In the genomic region with DNA sequence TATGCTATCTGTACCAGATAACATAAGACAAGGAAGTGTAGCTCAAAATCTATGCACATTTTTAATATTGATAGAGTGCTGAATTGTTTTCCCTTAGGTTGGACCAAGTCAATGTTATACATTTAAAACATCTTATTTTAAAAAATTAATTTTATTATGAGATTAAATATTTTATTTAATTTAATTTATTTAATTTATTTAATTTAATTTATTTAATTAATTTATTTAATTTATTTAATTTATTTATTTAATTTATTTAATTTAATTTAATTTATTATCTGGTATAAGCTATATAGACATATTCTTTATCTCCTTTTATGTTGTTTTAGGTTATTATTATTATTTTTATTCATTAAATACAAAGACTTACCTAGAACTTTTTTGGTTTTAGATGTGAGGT, we compare ENCODE assay signal across 31 cellular contexts.
"Had no signal": no experiment of that assay in that cellular context is flagged by ENCODE, and none has a peak within 500 bp of the region (broad histone marks: within the 10 kb centered on the region; RNA-seq: fewer than 3 reads in every experiment).

No MANE protein-coding gene starts in this region.

- H3K4me1 Mint-ChIP-seq: activated CD4-positive, alpha-beta memory T cell treated with anti-CD3 and anti-CD28 coated beads, Interleukin-2, amount 10 ng/mL, durations not matched to agents 7 days and 5 days; activated CD4-positive, alpha-beta T cell treated with anti-CD3 and anti-CD28 coated beads, Interleukin-2, amount 10 ng/mL, durations not matched to agents 7 days and 5 days; activated T-helper 17 cell treated with anti-CD3 and anti-CD28 coated beads, Interleukin-2, amount 50 U/mL, for 72 hours; central memory CD8-positive, alpha-beta T cell; T-helper 17 cell had no signal

- H2AFZ ChIP-seq: hepatocyte had no signal

- FAIRE-seq: astrocyte, bronchial epithelial cell had no signal

- H3K4me3 ChIP-seq: gastrocnemius medialis, heart right ventricle, hepatocyte had no signal

- DNase-seq: activated CD4-positive, alpha-beta memory T cell treated with anti-CD3 and anti-CD28 coated beads, Interleukin-2, amount 10 ng/mL, durations not matched to agents 7 days and 5 days; activated CD4-positive, alpha-beta T cell treated with anti-CD3 and anti-CD28 coated beads for 1 hour; activated CD4-positive, alpha-beta T cell treated with anti-CD3 and anti-CD28 coated beads for 4 hours; activated CD4-positive, alpha-beta T cell treated with anti-CD3 and anti-CD28 coated beads, Interleukin-2, amount 10 ng/mL, durations not matched to agents 7 days and 5 days; activated CD4-positive, alpha-beta T cell treated with anti-CD3 and anti-CD28 coated beads, Interleukin-2, amount 50 U/mL, for 4 hours; activated CD8-positive, alpha-beta memory T cell treated with anti-CD3 and anti-CD28 coated beads for 24 hours; activated effector memory CD4-positive, alpha-beta T cell treated with Interleukin-2 at 50 U/mL for 16 hours; activated gamma-delta T cell treated with Interleukin-2 at 50 U/mL for 16 hours; activated naive CD4-positive, alpha-beta T cell treated with anti-CD3 and anti-CD28 coated beads, Interleukin-2, amount 50 U/mL, for 16 hours; activated naive CD4-positive, alpha-beta T cell treated with Interleukin-2 at 50 U/mL for 16 hours; activated T-cell treated with anti-CD3 and anti-CD28 coated beads, Interleukin-2, amount 50 U/mL, for 4 hours; amniotic stem cell; anterior cingulate cortex; brain microvascular endothelial cell; cortex of kidney; effector CD8-positive, alpha-beta T cell; foreskin fibroblast; gastrocnemius medialis; glutamatergic neuron; heart right ventricle; T-helper 1 cell; T-helper 17 cell; T1000 had no signal

- H3K36me3 ChIP-seq: brain microvascular endothelial cell, gastrocnemius medialis, heart right ventricle had no signal

- H3K4me3 Mint-ChIP-seq: activated CD4-positive, alpha-beta memory T cell treated with anti-CD3 and anti-CD28 coated beads, Interleukin-2, amount 10 ng/mL, durations not matched to agents 7 days and 5 days; activated CD4-positive, alpha-beta T cell treated with anti-CD3 and anti-CD28 coated beads, Interleukin-2, amount 10 ng/mL, durations not matched to agents 7 days and 5 days; activated naive CD8-positive, alpha-beta T cell; activated T-cell treated with anti-CD3 and anti-CD28 coated beads, Interleukin-2, amount 50 U/mL, for 4 hours; activated T-helper 17 cell treated with anti-CD3 and anti-CD28 coated beads, Interleukin-2, amount 50 U/mL, for 72 hours; central memory CD8-positive, alpha-beta T cell; T-helper 17 cell; T-helper 2 cell treated with Interferon-gamma antibody and Interleukin-4, amounts not matched to agents 5 μg/mL and 100 μg/mL, for 36 hours had no signal

- H3K27me3 ChIP-seq: brain microvascular endothelial cell, gastrocnemius medialis, heart right ventricle, hepatocyte had no signal

- H3K27ac Mint-ChIP-seq: activated CD4-positive, alpha-beta memory T cell treated with anti-CD3 and anti-CD28 coated beads, Interleukin-2, amount 10 ng/mL, durations not matched to agents 7 days and 5 days; activated CD4-positive, alpha-beta T cell treated with anti-CD3 and anti-CD28 coated beads, Interleukin-2, amount 10 ng/mL, durations not matched to agents 7 days and 5 days; activated naive CD8-positive, alpha-beta T cell; activated T-helper 17 cell treated with anti-CD3 and anti-CD28 coated beads, Interleukin-2, amount 50 U/mL, for 72 hours; T-helper 17 cell; T-helper 2 cell treated with Interferon-gamma antibody and Interleukin-4, amounts not matched to agents 5 μg/mL and 100 μg/mL, for 36 hours had no signal

- H3K27ac ChIP-seq: brain microvascular endothelial cell, gastrocnemius medialis, heart right ventricle, hepatocyte had no signal

- H3K4me2 ChIP-seq: hepatocyte had no signal

- H3K9me3 ChIP-seq: gastrocnemius medialis, heart right ventricle had no signal

- H3K4me1 ChIP-seq: gastrocnemius medialis, heart right ventricle had no signal

- H3K36me3 Mint-ChIP-seq: activated naive CD8-positive, alpha-beta T cell had no signal

- H3K79me2 ChIP-seq: hepatocyte had no signal

- ATAC-seq: activated T-cell treated with anti-CD3 and anti-CD28 coated beads, Interleukin-2, amount 50 U/mL, for 4 hours; activated T-helper 17 cell treated with anti-CD3 and anti-CD28 coated beads, Interleukin-2, amount 50 U/mL, for 72 hours; esophagus mucosa; gastrocnemius medialis; heart right ventricle; T-helper 17 cell had no signal

- H3K27me3 Mint-ChIP-seq: activated CD4-positive, alpha-beta memory T cell treated with anti-CD3 and anti-CD28 coated beads, Interleukin-2, amount 10 ng/mL, durations not matched to agents 7 days and 5 days; activated CD4-positive, alpha-beta T cell treated with anti-CD3 and anti-CD28 coated beads, Interleukin-2, amount 10 ng/mL, durations not matched to agents 7 days and 5 days; activated naive CD8-positive, alpha-beta T cell; activated T-helper 17 cell treated with anti-CD3 and anti-CD28 coated beads, Interleukin-2, amount 50 U/mL, for 72 hours; central memory CD8-positive, alpha-beta T cell; T-helper 17 cell had no signal
